19 cellular contexts compared by ENCODE assay signal in genomic region chr2:127634066-127634617, GRCh38. TPM values are rescaled to one million over a fixed set of nuclear protein-coding genes. Genes with fewer than 3 reads are reported as not detected.
A peak's percentile ranks its signal among the peaks of the same experiment; 100 is the strongest.
DNase-seq lines count a peak whose midpoint lies in the region; ATAC-seq and TF ChIP-seq lines count a peak whose summit lies in the region.
"Had no signal": no experiment of that assay in that cellular context is flagged by ENCODE, and none has a peak within 500 bp of the region (broad histone marks: within the 10 kb centered on the region; RNA-seq: fewer than 3 reads in every experiment).

No MANE protein-coding gene starts in this region.

- no peak overlapping the region for H4K91ac ChIP-seq in IMR-90 (ENCODE audit: insufficient read depth, low read depth, low read length)

- no peak overlapping the region for H4K8ac ChIP-seq in IMR-90 (ENCODE audit: low read depth in 2 of 2, low read length in 2 of 2)

- no peak overlapping the region for H3K27ac Mint-ChIP-seq in Caco-2 (ENCODE audit: unreplicated experiment)
- H3K27ac Mint-ChIP-seq: activated CD4-positive, alpha-beta memory T cell treated with anti-CD3 and anti-CD28 coated beads, Interleukin-2, amount 10 ng/mL, durations not matched to agents 7 days and 5 days; neural progenitor cell had no signal

- no peak overlapping the region for H2BK20ac ChIP-seq in IMR-90 (ENCODE audit: low read depth, low read length)

- no peak for TF ChIP-seq RAD21 in IMR-90 (IDR thresholded peaks at IDR 0.05; ENCODE audit: low read length)

- H3K36me3 Mint-ChIP-seq in Caco-2 (ENCODE audit: insufficient read depth, unreplicated experiment): no peaks in the 10 kb centered on the region
- H3K36me3 Mint-ChIP-seq: neural progenitor cell had no signal

- no peak for TF ChIP-seq EP300 in esophagus muscularis mucosa (IDR thresholded peaks at IDR 0.05)

- H3K4me3 ChIP-seq in IMR-90 (ENCODE audit: insufficient read depth, low read depth, low read length) (no peak overlapping the region), esophagus muscularis mucosa (no peak overlapping the region), psoas muscle (no peak overlapping the region), Caco-2 (ENCODE audit: low read depth, low read length) (no peak overlapping the region)
- H3K4me3 ChIP-seq: cardiac muscle cell, neural progenitor cell, testis had no signal

- H3K4me1 ChIP-seq in IMR-90 (ENCODE audit: control insufficient read depth, insufficient read depth, low read length): peaks cover 14% of the 10 kb centered on the region
- H3K4me1 ChIP-seq in esophagus muscularis mucosa: peaks cover 82 to 95% (median 91%) of the 10 kb centered on the region in 4 donors
- H3K4me1 ChIP-seq in psoas muscle: peaks cover 18% of the 10 kb centered on the region
- H3K4me1 ChIP-seq in Caco-2: peaks cover 22% of the 10 kb centered on the region

- H4K5ac ChIP-seq in IMR-90 (ENCODE audit: low read depth, low read length): no peak overlapping the region

- no peak overlapping the region for H3K18ac ChIP-seq in IMR-90 (ENCODE audit: low read depth, low read length)

- H3K9me1 ChIP-seq in IMR-90 (ENCODE audit: insufficient read depth, low read length): peaks cover 12% of the 10 kb centered on the region

- POLR2A ChIA-PET in IMR-90 (lab: Charles Lee; ENCODE audit: unreplicated experiment): no interaction called here
- POLR2A ChIA-PET in Caco-2 (lab: Charles Lee): no interaction called here

- H2AFZ ChIP-seq in IMR-90 (replicated peaks; ENCODE audit: low read length, poor library complexity): no peak overlapping the region
- H2AFZ ChIP-seq: neural progenitor cell had no signal

- ATAC-seq in IMR-90 (ENCODE audit: low read depth) (no peak), psoas muscle (no peak)
- ATAC-seq: left colon, Panc1 had no signal

- TF ChIP-seq POLR2A in IMR-90 (IDR thresholded peaks at IDR 0.05; ENCODE audit: low read depth, low read length) (no peak), esophagus muscularis mucosa (IDR thresholded peaks at IDR 0.05; ENCODE audit: low read depth) (no peak)

- H3K14ac ChIP-seq in IMR-90 (replicated peaks; ENCODE audit: low read depth, low read length): no peak overlapping the region

- peak overlapping the region; percentile 65 for H2AK9ac ChIP-seq in IMR-90 (replicated peaks; ENCODE audit: low read depth, low read length, poor library complexity)

- no peak overlapping the region for H3K9ac ChIP-seq in IMR-90 (ENCODE audit: low read depth, low read length)
- H3K9ac ChIP-seq: neural progenitor cell had no signal

- CTCF ChIA-PET in IMR-90 (lab: Yijun Ruan, JAX) (no interaction called here), Caco-2 (lab: Charles Lee) (no interaction called here)

- intact Hi-C loops in IMR-90 (cut with micrococcal nuclease): no loop called here
- intact Hi-C loops in esophagus muscularis mucosa (cut with DNase I): loop anchor here (10.0 kb wide), 1 partner anchor 109 kb away; the partner anchor contains the start of gene IWS1
- intact Hi-C loops in psoas muscle (cut with DNase I): no loop called here
- intact Hi-C loops in Caco-2 (cut with micrococcal nuclease; ENCODE audit: unreplicated experiment): no loop called here

- H3K4me1 Mint-ChIP-seq in Caco-2 (ENCODE audit: low read depth, unreplicated experiment): peaks cover 6% of the 10 kb centered on the region

- H3K9me3 ChIP-seq in IMR-90 (ENCODE audit: control insufficient read depth, insufficient read depth, low read length): no peaks in the 10 kb centered on the region
- no peaks in the 10 kb centered on the region for H3K9me3 ChIP-seq in esophagus muscularis mucosa
- no peaks in the 10 kb centered on the region for H3K9me3 ChIP-seq in psoas muscle
- no peaks in the 10 kb centered on the region for H3K9me3 ChIP-seq in Caco-2
- H3K9me3 ChIP-seq: testis had no signal

- H3K9me3 Mint-ChIP-seq in Caco-2 (ENCODE audit: unreplicated experiment): no peaks in the 10 kb centered on the region
- H3K9me3 Mint-ChIP-seq: activated CD4-positive, alpha-beta memory T cell treated with anti-CD3 and anti-CD28 coated beads, Interleukin-2, amount 10 ng/mL, durations not matched to agents 7 days and 5 days; neural progenitor cell; T-helper 2 cell treated with Interferon-gamma antibody and Interleukin-4, amounts not matched to agents 5 μg/mL and 100 μg/mL, for 36 hours had no signal

- H3K27ac ChIP-seq in IMR-90 (ENCODE audit: insufficient read depth, low read length) (no peak overlapping the region), esophagus muscularis mucosa (replicated peaks in 1 of 4) (peak overlapping the region; percentile 26 to 85 (median 64)), psoas muscle (no peak overlapping the region)
- H3K27ac ChIP-seq: 22Rv1, cardiac muscle cell, neural progenitor cell, testis had no signal

- H3K23ac ChIP-seq in IMR-90 (ENCODE audit: low read depth, low read length): no peak overlapping the region

- peak overlapping the region; percentile 16; the same call in 1 of the 2 replicates for H3K4ac ChIP-seq in IMR-90 (ENCODE audit: low read depth, low read length)

- no peaks in the 10 kb centered on the region for H3K27me3 ChIP-seq in IMR-90 (ENCODE audit: control insufficient read depth, insufficient read depth, low read length)
- no peaks in the 10 kb centered on the region for H3K27me3 ChIP-seq in esophagus muscularis mucosa
- no peaks in the 10 kb centered on the region for H3K27me3 ChIP-seq in psoas muscle (ENCODE audit: insufficient read depth in 3 of 3, low read length in 2 of 3)
- no peaks in the 10 kb centered on the region for H3K27me3 ChIP-seq in Caco-2 (replicated peaks; ENCODE audit: control insufficient read depth, insufficient read depth, low read length)
- H3K27me3 ChIP-seq: cardiac muscle cell, neural progenitor cell, testis had no signal

- no peaks in the 10 kb centered on the region for H3K27me3 Mint-ChIP-seq in Caco-2 (ENCODE audit: insufficient read depth, unreplicated experiment)
- H3K27me3 Mint-ChIP-seq: activated CD4-positive, alpha-beta memory T cell treated with anti-CD3 and anti-CD28 coated beads, Interleukin-2, amount 10 ng/mL, durations not matched to agents 7 days and 5 days had no signal

- no peak overlapping the region for H2AK5ac ChIP-seq in IMR-90 (ENCODE audit: low read depth, low read length)

- no peak overlapping the region for H3K56ac ChIP-seq in IMR-90 (ENCODE audit: extremely low read depth, insufficient read depth, low read length)

- no peak overlapping the region for H2BK5ac ChIP-seq in IMR-90 (ENCODE audit: low read depth, low read length, poor library complexity, severe bottlenecking)

- no peaks in the 10 kb centered on the region for H4K20me1 ChIP-seq in IMR-90 (ENCODE audit: insufficient read depth, low read length)

- H3K79me1 ChIP-seq in IMR-90 (ENCODE audit: low read depth in 1 of 2, low read length in 2 of 2): peaks cover 0 to 11% of the 10 kb centered on the region in 2 experiments; a peak in 1 of 4 replicates

- H2BK15ac ChIP-seq in IMR-90 (ENCODE audit: low read depth, low read length): no peak overlapping the region

- dilution Hi-C loops in IMR-90 (cut with HindIII; ENCODE audit: low sequenced_read_pairs, unreplicated experiment): no loop called here

- H2BK120ac ChIP-seq in IMR-90 (ENCODE audit: low read depth, low read length): no peak overlapping the region

- DNase-seq in DMS53 (lab: John Stamatoyannopoulos, UW): peak; percentile 66
- no peak for DNase-seq in DMS53 treated with DMSO at 0.1 percent for 48 hours (lab: John Stamatoyannopoulos, UW; ENCODE audit: unreplicated experiment)
- no peak for DNase-seq in IMR-90
- no peak for DNase-seq in esophagus muscularis mucosa (ENCODE audit: extremely low spot score)
- DNase-seq in psoas muscle: peak; percentile 19 to 53
- no peak for DNase-seq in putamen (ENCODE audit: low spot score)
- no peak for DNase-seq in H4 (ENCODE audit: low spot score)
- DNase-seq in Caco-2: no peak
- DNase-seq: activated CD4-positive, alpha-beta memory T cell treated with anti-CD3 and anti-CD28 coated beads, Interleukin-2, amount 10 ng/mL, durations not matched to agents 7 days and 5 days; glutamatergic neuron; left colon; NCI-H446 treated with DMSO at 0.1 percent for 48 hours; stimulated activated CD4-positive, alpha-beta T cell treated with anti-CD3 and anti-CD28 coated beads, Interleukin-12 subunit alpha, Interleukin-12 subunit beta, amount 100 ng/mL, for 4 hours; testis had no signal

- no peak overlapping the region for H3K4me3 Mint-ChIP-seq in Caco-2 (ENCODE audit: unreplicated experiment)
- H3K4me3 Mint-ChIP-seq: activated CD4-positive, alpha-beta memory T cell treated with anti-CD3 and anti-CD28 coated beads, Interleukin-2, amount 10 ng/mL, durations not matched to agents 7 days and 5 days; neural progenitor cell; T-helper 2 cell treated with Interferon-gamma antibody and Interleukin-4, amounts not matched to agents 5 μg/mL and 100 μg/mL, for 36 hours had no signal

- H3K36me3 ChIP-seq in IMR-90 (ENCODE audit: control insufficient read depth, insufficient read depth, low read length): peaks cover 2% of the 10 kb centered on the region; the same call in 1 of the 2 replicates
- peaks cover 5 to 30% (median 10%) of the 10 kb centered on the region in 4 donors for H3K36me3 ChIP-seq in esophagus muscularis mucosa
- no peaks in the 10 kb centered on the region for H3K36me3 ChIP-seq in psoas muscle (ENCODE audit: insufficient read depth in 1 of 2, low read depth in 1 of 2)
- H3K36me3 ChIP-seq in Caco-2 (ENCODE audit: control insufficient read depth, insufficient read depth, low read length): no peaks in the 10 kb centered on the region
- H3K36me3 ChIP-seq: cardiac muscle cell, neural progenitor cell had no signal

- in situ Hi-C loops in IMR-90 (cut with MboI; ENCODE audit: low sequenced_read_pairs): no loop called here

- WGBS in IMR-90 (ENCODE audit: extremely low coverage in 2 of 2, insufficient read length in 1 of 2), 2 experiments: 78% methylated on average over 4 of the region's 16 CpGs; no CpG with 5 or more reads in 1 of the 2 experiments
- 0% methylated on average over 1 of the region's 16 CpGs for WGBS in esophagus muscularis mucosa
- 51 to 54% (median 52%) methylated on average over 16 of the region's 16 CpGs for WGBS in psoas muscle, 3 donors

- TF ChIP-seq CTCF in IMR-90 (conservative IDR thresholded peaks at IDR 0.05; ENCODE audit: low read depth, low read length): no peak
- no peak for TF ChIP-seq CTCF in esophagus muscularis mucosa (IDR thresholded peaks at IDR 0.05)
- no peak for TF ChIP-seq CTCF in psoas muscle (IDR thresholded peaks at IDR 0.05)
- no peak for TF ChIP-seq CTCF in Caco-2 (IDR thresholded peaks at IDR 0.05; ENCODE audit: insufficient read depth in 1 of 2, low read depth in 1 of 2, low read length in 1 of 2, severe bottlenecking in 1 of 2, unreplicated experiment in 1 of 2)

- H3K4me2 ChIP-seq in IMR-90 (ENCODE audit: low read depth, low read length): no peak overlapping the region
- H3K4me2 ChIP-seq: neural progenitor cell had no signal

- BruUV-seq in IMR-90 (replicated peaks; lab: Mats Ljungman, UMichigan) (no TSS peak), Caco-2 (replicated peaks; lab: Mats Ljungman, UMichigan) (no TSS peak)

RNA-seq across cellular contexts. Expression of gene GPR17, which starts 11.8 kb away (rescaled TPM):
- total RNA-seq in IMR-90 (2012; rRNA removed): not detected in 2 replicates
- not detected in 2 replicates for polyA plus RNA-seq in IMR-90 (2012; rRNA removed)
- not detected in 2 replicates for polyA plus RNA-seq in IMR-90 (2012; cell fraction: cytosol; rRNA removed)
- polyA plus RNA-seq in IMR-90 (2012; cell fraction: nucleus; rRNA removed; ENCODE audit: low replicate concordance): 0.04 TPM in 1 of 2 replicates, not detected in the other
- under 1 TPM in 1 of 4 donors, not detected in 3; 0.40 TPM for total RNA-seq in esophagus muscularis mucosa
- under 1 TPM in 1 of 4 donors, not detected in 3; 0.17 TPM for total RNA-seq in psoas muscle
- under 1 TPM; 0.14 to 0.35 (median 0.21) TPM for polyA plus RNA-seq in psoas muscle
- total RNA-seq in H4 (2014; rRNA removed; shearing (Covaris generic)): not detected in 2 replicates
- total RNA-seq in Caco-2 (2022): not detected in 2 replicates
- total RNA-seq: activated CD4-positive, alpha-beta memory T cell treated with anti-CD3 and anti-CD28 coated beads, Interleukin-2, amount 10 ng/mL, durations not matched to agents 7 days and 5 days; cardiac muscle cell had no signal

RNA-seq across cellular contexts. Expression of gene LIMS2, which starts 41.2 kb away (rescaled TPM):
- 1.1 and 1.3 TPM in 2 replicates for total RNA-seq in IMR-90 (2012; rRNA removed)
- polyA plus RNA-seq in IMR-90 (2012; rRNA removed): 17.8 and 18.8 TPM in 2 replicates
- 22.3 and 23.6 TPM in 2 replicates for polyA plus RNA-seq in IMR-90 (2012; cell fraction: cytosol; rRNA removed)
- polyA plus RNA-seq in IMR-90 (2012; cell fraction: nucleus; rRNA removed; ENCODE audit: low replicate concordance): 69.0 and 120 TPM in 2 replicates
- total RNA-seq in esophagus muscularis mucosa: 100 to 1,000 TPM in 3 of 4 donors, 10 to 100 TPM in 1; 99.2 to 342 (median 175) TPM
- 10 to 100 TPM in 3 of 4 donors, 1 to 10 TPM in 1; 9.3 to 31.8 (median 20.5) TPM for total RNA-seq in psoas muscle
- 10 to 100 TPM; 12.1 to 16.4 (median 12.9) TPM for polyA plus RNA-seq in psoas muscle
- 0.41 TPM in 1 of 2 replicates, not detected in the other for total RNA-seq in H4 (2014; rRNA removed; shearing (Covaris generic))
- total RNA-seq in Caco-2 (2022): 9.6 and 10.0 TPM in 2 replicates

Comparison
In these comparisons a context has a peak if more than half of its experiments do, and no peak if none do; other contexts are left out.
1. DNase-seq: peak in DMS53 (single experiment) and psoas muscle (2 of 2); none in DMS53 treated with DMSO at 0.1 percent for 48 hours (single experiment), IMR-90 (single experiment), esophagus muscularis mucosa (single experiment), putamen (single experiment), H4 (single experiment) and Caco-2 (0 of 2).
2. H3K27ac ChIP-seq: peak in esophagus muscularis mucosa (4 of 4); none in IMR-90 (single experiment) and psoas muscle (single experiment).